Comparison of ENCODE assay signal across 10 cellular contexts in genomic region chr2:38301340-38301968, GRCh38.
DNase-seq lines count a peak whose midpoint lies in the region; ATAC-seq, FAIRE-seq and TF ChIP-seq lines count a peak whose summit lies in the region.
"Had no signal": no experiment of that assay in that cellular context is flagged by ENCODE, and none has a peak within 500 bp of the region (broad histone marks: within the 10 kb centered on the region; RNA-seq: fewer than 3 reads in every experiment).

No MANE protein-coding gene starts in this region.

- no peak overlapping the region for H3K18ac ChIP-seq in H1 (ENCODE audit: extremely low read depth, low read length)
- no peak overlapping the region for H3K18ac ChIP-seq in mesenchymal stem cell (ENCODE audit: low read depth in 1 of 2, low read length in 2 of 2)

- no peak overlapping the region for H2AFZ ChIP-seq in H1 (ENCODE audit: low read length)
- no peak overlapping the region for H2AFZ ChIP-seq in mesenchymal stem cell (ENCODE audit: low read depth, low read length)

- H3K4me2 ChIP-seq in H1 (ENCODE audit: insufficient read depth in 1 of 2, low read depth in 2 of 2, low read length in 2 of 2) (0 out of 4 replicates have a peak overlapping the region, but pooled peaks of 1 of the 2 experiments have one; percentile 36), mesenchymal stem cell (ENCODE audit: low read length, poor library complexity, severe bottlenecking) (no peak overlapping the region)

- H3K27me3 ChIP-seq in H1 (replicated peaks in 1 of 4; ENCODE audit: control insufficient read depth in 3 of 4, extremely low read depth in 1 of 4, insufficient read depth in 3 of 4, low read length in 3 of 4) (no peaks in the 10 kb centered on the region), mesenchymal stem cell (ENCODE audit: control insufficient read depth in 1 of 2, insufficient read depth in 1 of 2, low read length in 2 of 2) (no peaks in the 10 kb centered on the region)

- no peak for FAIRE-seq in H1 (lab: Jason Lieb, UNC)
- no peak for FAIRE-seq in kidney (lab: Jason Lieb, UNC)

- peaks cover 2% of the 10 kb centered on the region in 2 experiments for H4K20me1 ChIP-seq in H1 (replicated peaks in 1 of 2; ENCODE audit: control insufficient read depth in 1 of 2, insufficient read depth in 2 of 2, low read length in 2 of 2)

- 0 out of 2 replicates have a peak overlapping the region, but pooled peaks have one; percentile 28 for H2BK12ac ChIP-seq in H1 (ENCODE audit: low read depth, low read length)
- no peak overlapping the region for H2BK12ac ChIP-seq in mesenchymal stem cell (ENCODE audit: low read length in 2 of 2)

- H2BK15ac ChIP-seq in H1 (ENCODE audit: low read length) (0 out of 2 replicates have a peak overlapping the region, but pooled peaks have one; percentile 40), mesenchymal stem cell (ENCODE audit: low read depth, poor library complexity, severe bottlenecking) (no peak overlapping the region)

- H3K4me1 ChIP-seq in H1 (replicated peaks in 1 of 4; ENCODE audit: control insufficient read depth in 3 of 4, insufficient read depth in 4 of 4, low read length in 3 of 4) = peaks cover 1 to 12% (median 7%) of the 10 kb centered on the region in 4 experiments
- H3K4me1 ChIP-seq in mesenchymal stem cell (ENCODE audit: control insufficient read depth, insufficient read depth, low read depth, low read length) = peaks cover 3% of the 10 kb centered on the region
- no peaks in the 10 kb centered on the region for H3K4me1 ChIP-seq in kidney (ENCODE audit: control insufficient read depth in 1 of 2, insufficient read depth in 1 of 2, low read depth in 1 of 2, low read length in 2 of 2)

- intact Hi-C loops in kidney (cut with DNase I) = no loop called here

- H3K14ac ChIP-seq in H1 (ENCODE audit: insufficient read length) (no peak overlapping the region), mesenchymal stem cell (ENCODE audit: low read length in 2 of 2) (no peak overlapping the region)

- H3K79me2 ChIP-seq in H1 (ENCODE audit: control insufficient read depth in 1 of 2, insufficient read depth in 2 of 2, low read length in 2 of 2) = peaks cover 0 to 25% of the 10 kb centered on the region in 2 experiments; a peak in 2 of 4 replicates

- H4K8ac ChIP-seq in H1 (ENCODE audit: extremely low read depth, insufficient read depth, low read length) (peak overlapping the region; percentile 75; the same call in 1 of the 2 replicates), mesenchymal stem cell (ENCODE audit: low read length) (no peak overlapping the region)

- H3K27ac ChIP-seq in H1 (ENCODE audit: low read depth, low read length) (peak overlapping the region; percentile 42; the same call in 1 of the 2 replicates), mesenchymal stem cell (ENCODE audit: low read length, poor library complexity, severe bottlenecking) (no peak overlapping the region), kidney (ENCODE audit: low read depth in 2 of 2, low read length in 2 of 2) (no peak overlapping the region)

- H3K79me1 ChIP-seq in H1 (ENCODE audit: low read depth, low read length) = peaks cover 4% of the 10 kb centered on the region
- H3K79me1 ChIP-seq in mesenchymal stem cell (replicated peaks; ENCODE audit: low read length, poor library complexity, severe bottlenecking) = peaks cover 18% of the 10 kb centered on the region

- H4K5ac ChIP-seq in H1 (ENCODE audit: insufficient read length, low read depth, low read length) = no peak overlapping the region

- no peaks in the 10 kb centered on the region for H3K23me2 ChIP-seq in H1 (ENCODE audit: low read depth, low read length)

- H4K91ac ChIP-seq in H1 (replicated peaks; ENCODE audit: insufficient read length, low read length) (no peak overlapping the region), mesenchymal stem cell (ENCODE audit: low read length) (no peak overlapping the region)

- no peak overlapping the region for H3K23ac ChIP-seq in H1 (ENCODE audit: insufficient read length)
- H3K23ac ChIP-seq in mesenchymal stem cell (ENCODE audit: low read length in 2 of 2) = no peak overlapping the region

- H2AK5ac ChIP-seq in H1 (ENCODE audit: low read depth, low read length) = 0 out of 2 replicates have a peak overlapping the region, but pooled peaks have one; percentile 39
- H2AK5ac ChIP-seq in mesenchymal stem cell (ENCODE audit: low read length, severe bottlenecking) = no peak overlapping the region

- H2BK5ac ChIP-seq in H1 (ENCODE audit: low read depth, low read length) (peak overlapping the region; percentile 80; the same call in 1 of the 2 replicates), mesenchymal stem cell (ENCODE audit: low read depth, low read length, poor library complexity, severe bottlenecking) (no peak overlapping the region)

- H3K9ac ChIP-seq in H1 (replicated peaks in 1 of 4; ENCODE audit: extremely low read depth in 1 of 4, low read depth in 3 of 4, low read length in 3 of 4) = no peak overlapping the region
- no peak overlapping the region for H3K9ac ChIP-seq in mesenchymal stem cell (ENCODE audit: low read length)
- no peak overlapping the region for H3K9ac ChIP-seq in kidney (ENCODE audit: low read length in 2 of 2)

- H3K4me3 ChIP-seq in H1 (ENCODE audit: extremely low read depth in 1 of 4, insufficient read depth in 2 of 4, low read depth in 3 of 4, low read length in 4 of 4) = no peak overlapping the region
- H3K4me3 ChIP-seq in mesenchymal stem cell (ENCODE audit: insufficient read depth in 1 of 2, low read depth in 1 of 2, low read length in 2 of 2) = no peak overlapping the region
- no peak overlapping the region for H3K4me3 ChIP-seq in kidney (ENCODE audit: low read length in 2 of 2)

- WGBS in H1 (ENCODE audit: extremely low coverage in 1 of 2, insufficient coverage in 1 of 2, insufficient read length in 1 of 2, insufficient replicate concordance in 2 of 2, low coverage in 1 of 2, low lambda C conversion rate in 2 of 2, missing lambda C conversion rate in 1 of 2), 2 experiments = 79% methylated on average over 3 of the region's 3 CpGs; no CpG with 5 or more reads in 1 of the 2 experiments
- WGBS in mesenchymal stem cell = 95% methylated on average over 3 of the region's 3 CpGs

- H2BK20ac ChIP-seq in H1 (ENCODE audit: low read length) = no peak overlapping the region

- no peak for TF ChIP-seq EP300 in H1 (IDR thresholded peaks at IDR 0.05; ENCODE audit: borderline replicate concordance in 1 of 2, low read depth in 2 of 2, low read length in 2 of 2)

- no peak for TF ChIP-seq POLR2A in H1 (IDR thresholded peaks at IDR 0.05; ENCODE audit: control extremely low read depth in 1 of 2, low read depth in 2 of 2, low read length in 2 of 2)

- no peak for TF ChIP-seq CTCF in H1 (IDR thresholded peaks at IDR 0.05; ENCODE audit: control extremely low read depth in 1 of 3, insufficient read depth in 1 of 3, low read depth in 1 of 3, low read length in 3 of 3)
- no peak for TF ChIP-seq CTCF in kidney (IDR thresholded peaks at IDR 0.05; ENCODE audit: borderline replicate concordance, extremely low read depth, insufficient read depth)

- no peak overlapping the region for H3K4ac ChIP-seq in H1 (replicated peaks; ENCODE audit: insufficient read length, low read depth, low read length)
- no peak overlapping the region for H3K4ac ChIP-seq in mesenchymal stem cell (ENCODE audit: low read depth in 1 of 2, low read length in 2 of 2)

- TF ChIP-seq RAD21 in H1 (IDR thresholded peaks at IDR 0.05 in 1 of 2, conservative IDR thresholded peaks at IDR 0.05 in 1 of 2; ENCODE audit: low read depth in 2 of 2, low read length in 2 of 2) = no peak

- H3K36me3 ChIP-seq in H1 (ENCODE audit: control insufficient read depth in 2 of 4, insufficient read depth in 4 of 4, low read length in 3 of 4) (peaks cover 6 to 40% (median 18%) of the 10 kb centered on the region in 4 experiments; a peak in 7 of 8 replicates), mesenchymal stem cell (ENCODE audit: control insufficient read depth in 1 of 2, insufficient read depth in 2 of 2, low read depth in 1 of 2, low read length in 2 of 2) (peaks cover 11 to 79% of the 10 kb centered on the region in 2 experiments), kidney (ENCODE audit: control insufficient read depth in 1 of 2, insufficient read depth in 2 of 2, low read length in 2 of 2) (peaks cover 10 to 34% of the 10 kb centered on the region in 2 donors)

- POLR2A ChIA-PET in H1 (lab: Charles Lee; ENCODE audit: partially characterized antibody) = interaction anchor here (1.3 kb wide), 1 partner anchor 15 kb away, joined by 3 read pairs; no protein-coding TSS in a partner anchor

- H3K56ac ChIP-seq in H1 (replicated peaks; ENCODE audit: insufficient read length, low read depth, low read length) = no peak overlapping the region

- no peak overlapping the region for H2BK120ac ChIP-seq in H1 (replicated peaks; ENCODE audit: low read depth, low read length)
- no peak overlapping the region for H2BK120ac ChIP-seq in mesenchymal stem cell (ENCODE audit: low read depth, low read length)

- CTCF ChIA-PET in H1 (lab: Charles Lee; ENCODE audit: partially characterized antibody) = no interaction called here

- no peaks in the 10 kb centered on the region for H3K9me3 ChIP-seq in H1 (ENCODE audit: insufficient read depth in 2 of 2, low read depth in 1 of 2, low read length in 1 of 2)
- H3K9me3 ChIP-seq in mesenchymal stem cell (ENCODE audit: control insufficient read depth, low read length) = no peaks in the 10 kb centered on the region
- H3K9me3 ChIP-seq in kidney (ENCODE audit: control insufficient read depth in 1 of 2, low read length in 2 of 2) = no peaks in the 10 kb centered on the region

- peak; percentile 39 for DNase-seq in stimulated activated CD4-positive, alpha-beta T cell treated with anti-CD3 and anti-CD28 coated beads, Interleukin-1b, Interleukin-23, amount 100 ng/mL, for 48 hours
- no peak for DNase-seq in stimulated activated CD4-positive, alpha-beta T cell treated with anti-CD3 and anti-CD28 coated beads, Interleukin-4, amount 100 ng/mL, for 1 hour
- DNase-seq in H1 (ENCODE audit: low read depth in 1 of 2, low spot score in 2 of 2) (no peak), T-helper 9 cell (no peak), mesenchymal stem cell (no peak), kidney (no peak), LoVo (ENCODE audit: low spot score) (no peak)
- DNase-seq: COR-L47, retina had no signal

- ATAC-seq in HG03442 (IDR thresholded peaks at IDR 0.05; ENCODE audit: unreplicated experiment) = peak; percentile 76

TF ChIP-seq in H1, 55 proteins besides CTCF, POLR2A, EP300 and RAD21:
- no peak for TF ChIP-seq HDAC2 (IDR thresholded peaks at IDR 0.05; ENCODE audit: borderline replicate concordance in 1 of 2, low read depth in 2 of 2, low read length in 2 of 2)
- TF ChIP-seq ASH2L (IDR thresholded peaks at IDR 0.05; ENCODE audit: low read length) = peak; percentile 35
- TF ChIP-seq MAX (IDR thresholded peaks at IDR 0.05) = peak; percentile 79
TF ChIP-seq in H1: peak in this region for 2.
